In genomic region chr1:8698012-8698411, GRCh38 we compare ENCODE assay signal across 22 cellular contexts.
"Had no signal": no experiment of that assay in that cellular context is flagged by ENCODE, and none has a peak within 500 bp of the region (broad histone marks: within the 10 kb centered on the region; RNA-seq: fewer than 3 reads in every experiment).

No MANE protein-coding gene starts in this region.

- DNase-seq: activated B cell treated with CpG ODN at 0.5 μM for 24 hours; activated CD4-positive, alpha-beta memory T cell treated with anti-CD3 and anti-CD28 coated beads for 36 hours; activated CD4-positive, alpha-beta T cell treated with anti-CD3 and anti-CD28 coated beads for 4 hours; activated naive CD4-positive, alpha-beta T cell treated with Interleukin-2 at 50 U/mL for 16 hours; activated naive CD8-positive, alpha-beta T cell treated with anti-CD3 and anti-CD28 coated beads for 36 hours; activated T-cell treated with anti-CD3 and anti-CD28 coated beads, Interleukin-2, amount 50 U/mL, for 48 hours; cerebellar nuclear complex; heart right ventricle; islet precursor cell; left cardiac atrium; pancreas; sigmoid colon; stimulated activated CD4-positive, alpha-beta T cell treated with anti-CD3 and anti-CD28 coated beads, Interleukin-2, amount 100 ng/mL, for 48 hours; stimulated activated CD8-positive, alpha-beta memory T cell treated with anti-CD3 and anti-CD28 coated beads, Interleukin-4, amount 100 ng/mL, for 48 hours; stimulated activated naive B cell treated with anti-CD40 and anti-IgM and Interleukin-4, amounts not matched to agents 10 μg/mL and 1 μg/mL and 100 μg/mL, for 72 hours; T-helper 9 cell; testis; uterus had no signal

- H3K9me3 ChIP-seq: breast epithelium, heart right ventricle, pancreas, sigmoid colon, testis, uterus had no signal

- H3K4me1 ChIP-seq: uterus had no signal

- H3K36me3 ChIP-seq: breast epithelium, heart right ventricle, pancreas, sigmoid colon, uterus had no signal

- H3K27me3 ChIP-seq: breast epithelium, heart right ventricle, pancreas, sigmoid colon, testis, uterus had no signal

- H3K27ac ChIP-seq: coronary artery, epithelial cell of prostate, heart right ventricle, sigmoid colon, testis, uterus had no signal

- H3K9me3 Mint-ChIP-seq: activated B cell treated with CpG ODN at 0.5 μM for 24 hours; activated CD4-positive, alpha-beta memory T cell treated with anti-CD3 and anti-CD28 coated beads for 36 hours; activated naive CD8-positive, alpha-beta T cell treated with anti-CD3 and anti-CD28 coated beads for 36 hours; natural killer cell treated with Interleukin-12 subunit alpha and Interleukin-12 subunit beta and Interleukin-15 and Interleukin-18, amount 100 ng/mL, for 72 hours; stimulated activated naive B cell treated with anti-CD40 and anti-IgM and Interleukin-4, amounts not matched to agents 10 μg/mL and 1 μg/mL and 100 μg/mL, for 72 hours had no signal

- H3K4me3 ChIP-seq: breast epithelium, coronary artery, heart right ventricle, pancreas, sigmoid colon, testis, uterus had no signal

- ATAC-seq: heart right ventricle; left cardiac atrium; natural killer cell treated with Interleukin-12 subunit alpha and Interleukin-12 subunit beta and Interleukin-15 and Interleukin-18, amount 100 ng/mL, for 72 hours; pancreas; stimulated activated naive B cell treated with anti-CD40 and anti-IgM and Interleukin-4, amounts not matched to agents 10 μg/mL and 1 μg/mL and 100 μg/mL, for 72 hours had no signal

- H3K27me3 Mint-ChIP-seq: activated B cell treated with CpG ODN at 0.5 μM for 24 hours; natural killer cell treated with Interleukin-12 subunit alpha and Interleukin-12 subunit beta and Interleukin-15 and Interleukin-18, amount 100 ng/mL, for 72 hours; stimulated activated naive B cell treated with anti-CD40 and anti-IgM and Interleukin-4, amounts not matched to agents 10 μg/mL and 1 μg/mL and 100 μg/mL, for 72 hours had no signal

- H3K36me3 Mint-ChIP-seq: activated naive CD8-positive, alpha-beta T cell treated with anti-CD3 and anti-CD28 coated beads for 36 hours had no signal

- H3K27ac Mint-ChIP-seq: activated B cell treated with CpG ODN at 0.5 μM for 24 hours; activated CD4-positive, alpha-beta memory T cell treated with anti-CD3 and anti-CD28 coated beads for 36 hours; activated naive CD8-positive, alpha-beta T cell treated with anti-CD3 and anti-CD28 coated beads for 36 hours; natural killer cell treated with Interleukin-12 subunit alpha and Interleukin-12 subunit beta and Interleukin-15 and Interleukin-18, amount 100 ng/mL, for 72 hours had no signal

- H3K4me3 Mint-ChIP-seq: activated B cell treated with CpG ODN at 0.5 μM for 24 hours; activated CD4-positive, alpha-beta memory T cell treated with anti-CD3 and anti-CD28 coated beads for 36 hours; activated naive CD8-positive, alpha-beta T cell treated with anti-CD3 and anti-CD28 coated beads for 36 hours; natural killer cell treated with Interleukin-12 subunit alpha and Interleukin-12 subunit beta and Interleukin-15 and Interleukin-18, amount 100 ng/mL, for 72 hours; stimulated activated naive B cell treated with anti-CD40 and anti-IgM and Interleukin-4, amounts not matched to agents 10 μg/mL and 1 μg/mL and 100 μg/mL, for 72 hours had no signal
